In genomic region chr6:168132531-168133184, GRCh38 we compare ENCODE assay signal across 7 cellular contexts. TPM values are rescaled to one million over a fixed set of nuclear protein-coding genes. Genes with fewer than 3 reads are reported as not detected.
DNase-seq lines count a peak whose midpoint lies in the region; ATAC-seq and TF ChIP-seq lines count a peak whose summit lies in the region.

No MANE protein-coding gene starts in this region.

- TF ChIP-seq POLR2A in breast epithelium (IDR thresholded peaks at IDR 0.05) = no peak

- H3K9me3 ChIP-seq in breast epithelium (no peaks in the 10 kb centered on the region), subcutaneous abdominal adipose tissue (ENCODE audit: control insufficient read depth in 5 of 5, low read length in 5 of 5) (no peaks in the 10 kb centered on the region)

- no peak overlapping the region for H3K27ac ChIP-seq in breast epithelium
- no peak overlapping the region for H3K27ac ChIP-seq in subcutaneous abdominal adipose tissue (ENCODE audit: low read depth, low read length)

- DNase-seq in HuH-7.5 (ENCODE audit: low spot score) (peak; percentile 73), breast epithelium (ENCODE audit: low spot score in 2 of 2) (peak in 1 of 2 donors; percentile 46), left colon (peak in 1 of 2 donors; percentile 34), GOT3 (lab: John Stamatoyannopoulos, UW) (no peak)

- peak overlapping the region in 1 of 5 donors; percentile 15 for H3K9ac ChIP-seq in subcutaneous abdominal adipose tissue (ENCODE audit: low read length in 5 of 5)

- no peaks in the 10 kb centered on the region for H3K4me1 ChIP-seq in breast epithelium
- H3K4me1 ChIP-seq in subcutaneous abdominal adipose tissue (ENCODE audit: control insufficient read depth in 5 of 5, insufficient read depth in 5 of 5, low read length in 5 of 5) = peaks cover 3 to 22% (median 19%) of the 10 kb centered on the region in 5 donors

- peak overlapping the region; percentile 16 to 55 (median 28) for H3K4me3 ChIP-seq in breast epithelium
- H3K4me3 ChIP-seq in subcutaneous abdominal adipose tissue (ENCODE audit: low read depth in 1 of 5, low read length in 5 of 5) = peak overlapping the region in 4 of 5 donors; percentile 2 to 63 (median 44)

- no peaks in the 10 kb centered on the region for H3K36me3 ChIP-seq in breast epithelium
- no peaks in the 10 kb centered on the region for H3K36me3 ChIP-seq in subcutaneous abdominal adipose tissue (ENCODE audit: control insufficient read depth in 5 of 5, insufficient read depth in 5 of 5, low read length in 5 of 5)

- TF ChIP-seq CTCF in breast epithelium (IDR thresholded peaks at IDR 0.05) = peak in 2 of 3 donors; percentile 35 to 56

- ATAC-seq in left colon (peak; percentile 64), HG03039 (IDR thresholded peaks at IDR 0.05; ENCODE audit: unreplicated experiment) (no peak), HG03520 (IDR thresholded peaks at IDR 0.05; ENCODE audit: unreplicated experiment) (no peak)

- intact Hi-C loops in breast epithelium (cut with DNase I; ENCODE audit: low total_unique reads) = no loop called here
- intact Hi-C loops in left colon (cut with DNase I, micrococcal nuclease) = no loop called here

- no peaks in the 10 kb centered on the region for H3K27me3 ChIP-seq in breast epithelium
- H3K27me3 ChIP-seq in subcutaneous abdominal adipose tissue (ENCODE audit: control insufficient read depth in 5 of 5, insufficient read depth in 4 of 5, low read length in 5 of 5) = peaks cover 8 to 34% (median 16%) of the 10 kb centered on the region in 5 donors

RNA-seq across cellular contexts. Expression of gene FRMD1, which starts 53.6 kb away (rescaled TPM):
- total RNA-seq in breast epithelium (under 1 TPM; 0.29 to 0.96 (median 0.66) TPM), left colon (10 to 100 TPM; 22.8 to 35.5 TPM)

Comparison
In these comparisons a context has a peak if more than half of its experiments do, and no peak if none do; other contexts are left out.
1. RNA of gene FRMD1, which starts 53.6 kb away (total RNA-seq): 22.8 to 35.5 TPM in left colon; 0.29 to 0.96 TPM in breast epithelium; every median in the first group is over 10 times any median in the second.